17 cellular contexts compared by ENCODE assay signal in the genomic region with DNA sequence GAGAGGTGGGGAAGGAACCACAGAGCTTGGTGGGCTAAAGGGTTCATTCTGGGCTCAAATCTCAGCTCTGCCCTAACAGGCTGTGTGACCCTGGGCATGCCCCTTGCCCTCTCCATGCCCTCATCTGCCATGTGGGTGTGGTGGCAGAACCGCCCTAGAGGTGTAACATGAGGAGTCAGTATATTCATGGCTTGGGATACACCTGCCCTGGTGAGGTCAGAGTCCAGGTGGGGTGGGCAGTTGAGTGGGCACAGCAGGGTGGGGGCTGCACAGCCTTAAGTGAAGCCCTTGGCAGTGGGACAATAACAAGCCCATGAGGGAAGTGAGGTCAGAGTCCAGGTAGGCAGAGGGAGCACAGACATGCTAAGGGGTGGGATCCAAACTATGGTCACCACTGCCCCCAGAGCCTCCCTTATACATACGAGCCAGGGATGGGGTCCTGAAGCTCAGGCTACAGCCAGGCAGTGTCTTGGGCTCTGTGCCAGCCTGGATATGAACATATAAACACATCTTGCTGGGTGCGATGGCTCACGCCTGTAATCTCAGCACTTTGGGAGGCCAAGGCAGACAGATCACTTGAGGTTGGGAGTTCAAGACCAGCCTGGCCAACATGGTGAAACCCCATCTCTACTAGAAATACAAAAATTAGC. TPM values are rescaled to one million over a fixed set of nuclear protein-coding genes. Genes with fewer than 3 reads are reported as not detected.
A peak's percentile ranks its signal among the peaks of the same experiment; 100 is the strongest.
DNase-seq lines count a peak whose midpoint lies in the region; ATAC-seq, FAIRE-seq and TF ChIP-seq lines count a peak whose summit lies in the region.
"Had no signal": no experiment of that assay in that cellular context is flagged by ENCODE, and none has a peak within 500 bp of the region (broad histone marks: within the 10 kb centered on the region; RNA-seq: fewer than 3 reads in every experiment).

No MANE protein-coding gene starts in this region.

- no peak overlapping the region for H3K9ac ChIP-seq in mesenchymal stem cell (ENCODE audit: low read length)

- no peaks in the 10 kb centered on the region for H3K9me3 Mint-ChIP-seq in CD4-positive, CD25-positive, alpha-beta regulatory T cell
- H3K9me3 Mint-ChIP-seq: IgD-negative memory B cell had no signal

- H3K14ac ChIP-seq in mesenchymal stem cell (ENCODE audit: low read length in 2 of 2): no peak overlapping the region

- no peak overlapping the region for H4K8ac ChIP-seq in mesenchymal stem cell (ENCODE audit: low read length)

- H3K27ac Mint-ChIP-seq in CD4-positive, CD25-positive, alpha-beta regulatory T cell: peak overlapping the region in 2 of 3 donors; percentile 32 to 78
- H3K27ac Mint-ChIP-seq: CD4-positive, alpha-beta memory T cell had no signal

- peaks cover 9% of the 10 kb centered on the region for H3K4me1 ChIP-seq in CD4-positive, CD25-positive, alpha-beta regulatory T cell (ENCODE audit: control insufficient read depth, insufficient read depth, low read length, poor library complexity, severe bottlenecking)
- H3K4me1 ChIP-seq in mesenchymal stem cell (ENCODE audit: control insufficient read depth, insufficient read depth, low read depth, low read length): peaks cover 19% of the 10 kb centered on the region

- H4K91ac ChIP-seq in mesenchymal stem cell (ENCODE audit: low read length): peak overlapping the region; percentile 35

- H3K36me3 ChIP-seq in CD4-positive, CD25-positive, alpha-beta regulatory T cell (ENCODE audit: control insufficient read depth, insufficient read depth, low read length): no peaks in the 10 kb centered on the region
- no peaks in the 10 kb centered on the region for H3K36me3 ChIP-seq in bronchial epithelial cell (ENCODE audit: control insufficient read depth, insufficient read depth, low read length)
- H3K36me3 ChIP-seq in mesenchymal stem cell (ENCODE audit: control insufficient read depth in 1 of 2, insufficient read depth in 2 of 2, low read depth in 1 of 2, low read length in 2 of 2): no peaks in the 10 kb centered on the region

- H2AK5ac ChIP-seq in mesenchymal stem cell (ENCODE audit: low read length, severe bottlenecking): no peak overlapping the region

- no peak overlapping the region for H3K27ac ChIP-seq in CD4-positive, CD25-positive, alpha-beta regulatory T cell (ENCODE audit: insufficient read depth, low read length, poor library complexity, severe bottlenecking)
- H3K27ac ChIP-seq in mesenchymal stem cell (ENCODE audit: low read length, poor library complexity, severe bottlenecking): no peak overlapping the region

- no peak overlapping the region for H3K4me3 ChIP-seq in CD4-positive, CD25-positive, alpha-beta regulatory T cell (ENCODE audit: low read depth, low read length)
- H3K4me3 ChIP-seq in bronchial epithelial cell (ENCODE audit: low read depth, low read length) (no peak overlapping the region), mesenchymal stem cell (ENCODE audit: insufficient read depth in 1 of 2, low read depth in 1 of 2, low read length in 2 of 2) (no peak overlapping the region)

- H3K9me3 ChIP-seq in CD4-positive, CD25-positive, alpha-beta regulatory T cell (ENCODE audit: control insufficient read depth in 2 of 2, low read length in 2 of 2): no peaks in the 10 kb centered on the region
- no peaks in the 10 kb centered on the region for H3K9me3 ChIP-seq in mesenchymal stem cell (ENCODE audit: control insufficient read depth, low read length)

- no peak for TF ChIP-seq CTCF in bronchial epithelial cell (IDR thresholded peaks at IDR 0.05; ENCODE audit: insufficient read depth, low read length, severe bottlenecking)

- no peak for ATAC-seq in CD4-positive, CD25-positive, alpha-beta regulatory T cell (ENCODE audit: low read depth in 2 of 2)
- ATAC-seq in GM21619 (IDR thresholded peaks at IDR 0.05; ENCODE audit: unreplicated experiment): no peak

- no peak for TF ChIP-seq RAD21 in Ishikawa (IDR thresholded peaks at IDR 0.05; ENCODE audit: low read depth)

- no peak overlapping the region for H3K4me2 ChIP-seq in mesenchymal stem cell (ENCODE audit: low read length, poor library complexity, severe bottlenecking)

- WGBS in mesenchymal stem cell: 94% methylated on average over 4 of the region's 4 CpGs

- H2BK12ac ChIP-seq in mesenchymal stem cell (ENCODE audit: low read length in 2 of 2): no peak overlapping the region

- peak; percentile 55; the same call in 1 of the 2 replicates for TF ChIP-seq EP300 in Ishikawa (IDR thresholded peaks at IDR 0.05; ENCODE audit: borderline replicate concordance)

- no peak overlapping the region for H2BK15ac ChIP-seq in mesenchymal stem cell (ENCODE audit: low read depth, poor library complexity, severe bottlenecking)

- peak; percentile 80 for FAIRE-seq in bronchial epithelial cell (lab: Jason Lieb, UNC)
- FAIRE-seq: H54 had no signal

- no peak overlapping the region for H2BK5ac ChIP-seq in mesenchymal stem cell (ENCODE audit: low read depth, low read length, poor library complexity, severe bottlenecking)

- H3K36me3 Mint-ChIP-seq in CD4-positive, CD25-positive, alpha-beta regulatory T cell: no peaks in the 10 kb centered on the region
- H3K36me3 Mint-ChIP-seq: CD4-positive, alpha-beta memory T cell had no signal

- H3K4me1 Mint-ChIP-seq in CD4-positive, CD25-positive, alpha-beta regulatory T cell: peaks cover 2 to 28% (median 16%) of the 10 kb centered on the region in 4 donors

- no peak overlapping the region for H3K4me3 Mint-ChIP-seq in CD4-positive, CD25-positive, alpha-beta regulatory T cell
- H3K4me3 Mint-ChIP-seq: CD4-positive, alpha-beta memory T cell; IgD-negative memory B cell had no signal

- H3K23ac ChIP-seq in mesenchymal stem cell (ENCODE audit: low read length in 2 of 2): no peak overlapping the region

- no peaks in the 10 kb centered on the region for H3K79me1 ChIP-seq in mesenchymal stem cell (replicated peaks; ENCODE audit: low read length, poor library complexity, severe bottlenecking)

- no peaks in the 10 kb centered on the region for H3K27me3 ChIP-seq in CD4-positive, CD25-positive, alpha-beta regulatory T cell (ENCODE audit: control insufficient read depth, insufficient read depth, low read length)
- H3K27me3 ChIP-seq in bronchial epithelial cell (ENCODE audit: control insufficient read depth, insufficient read depth, low read length) (no peaks in the 10 kb centered on the region), mesenchymal stem cell (ENCODE audit: control insufficient read depth in 1 of 2, insufficient read depth in 1 of 2, low read length in 2 of 2) (no peaks in the 10 kb centered on the region)

- no peak for DNase-seq in CD4-positive, CD25-positive, alpha-beta regulatory T cell
- DNase-seq in bronchial epithelial cell (ENCODE audit: low read depth) (no peak), mesenchymal stem cell (no peak), NOMO-1 treated with DMSO at 0.1 percent for 48 hours (lab: John Stamatoyannopoulos, UW; ENCODE audit: unreplicated experiment) (no peak), NCI-H1930 (lab: John Stamatoyannopoulos, UW) (no peak)
- DNase-seq in activated CD4-positive, alpha-beta T cell treated with anti-CD3 and anti-CD28 coated beads, Interleukin-2, amount 50 U/mL, for 1 hour: no peak
- DNase-seq: CD4-positive, alpha-beta memory T cell; NCI-H1417; NCI-H2029; NCI-H2171 treated with DMSO at 0.1 percent for 48 hours; NCI-H510A treated with DMSO at 0.1 percent for 48 hours; NK-92 treated with Interleukin-12 subunit alpha and Interleukin-12 subunit beta, amount 100 ng/mL, for 24 hours; SHP77 treated with DMSO at 0.1 percent for 48 hours had no signal

- H3K18ac ChIP-seq in mesenchymal stem cell (ENCODE audit: low read depth in 1 of 2, low read length in 2 of 2): no peak overlapping the region

- H3K4ac ChIP-seq in mesenchymal stem cell (ENCODE audit: low read depth in 1 of 2, low read length in 2 of 2): peak overlapping the region in 1 of 2 experiments; percentile 6

- H2BK120ac ChIP-seq in mesenchymal stem cell (ENCODE audit: low read depth, low read length): no peak overlapping the region

- no peaks in the 10 kb centered on the region for H3K27me3 Mint-ChIP-seq in CD4-positive, CD25-positive, alpha-beta regulatory T cell

- H2AFZ ChIP-seq in mesenchymal stem cell (ENCODE audit: low read depth, low read length): no peak overlapping the region

TF ChIP-seq in Ishikawa, 13 proteins besides CTCF, POLR2A, EP300 and RAD21 (continues in another document):
- TF ChIP-seq CEBPB (IDR thresholded peaks at IDR 0.05) (no peak), TCF12 (IDR thresholded peaks at IDR 0.05; ENCODE audit: low read depth) (peak; percentile 74), TEAD4 (IDR thresholded peaks at IDR 0.05) (no peak)
- TF ChIP-seq, protein P1, sequence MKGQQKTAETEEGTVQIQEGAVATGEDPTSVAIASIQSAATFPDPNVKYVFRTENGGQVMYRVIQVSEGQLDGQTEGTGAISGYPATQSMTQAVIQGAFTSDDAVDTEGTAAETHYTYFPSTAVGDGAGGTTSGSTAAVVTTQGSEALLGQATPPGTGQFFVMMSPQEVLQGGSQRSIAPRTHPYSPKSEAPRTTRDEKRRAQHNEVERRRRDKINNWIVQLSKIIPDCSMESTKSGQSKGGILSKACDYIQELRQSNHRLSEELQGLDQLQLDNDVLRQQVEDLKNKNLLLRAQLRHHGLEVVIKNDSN (IDR thresholded peaks at IDR 0.05): no peak

RNA-seq across cellular contexts. Expression of gene EFHD2, which starts 59.0 kb away (rescaled TPM):
- 93.6 TPM for total RNA-seq in CD4-positive, CD25-positive, alpha-beta regulatory T cell
- 10 to 100 TPM; 45.3 to 77.4 (median 61.3) TPM for polyA plus RNA-seq in CD4-positive, CD25-positive, alpha-beta regulatory T cell
- total RNA-seq in bronchial epithelial cell: 41.5 and 42.6 TPM in 2 replicates
- 46.3 TPM for polyA plus RNA-seq in mesenchymal stem cell (2013, experiment 1 of 2)
- 45.6 TPM for polyA plus RNA-seq in mesenchymal stem cell (2013, experiment 2 of 2)
